Comparison of ENCODE assay signal across 23 cellular contexts in genomic region chr12:49349266-49349665, GRCh38. TPM values are rescaled to one million over a fixed set of nuclear protein-coding genes. Genes with fewer than 3 reads are reported as not detected.
"Had no signal": no experiment of that assay in that cellular context is flagged by ENCODE, and none has a peak within 500 bp of the region (broad histone marks: within the 10 kb centered on the region; RNA-seq: fewer than 3 reads in every experiment).

No MANE protein-coding gene starts in this region.

- H3K4me3 ChIP-seq: prostate gland had no signal

- H3K36me3 ChIP-seq: brain microvascular endothelial cell, colonic mucosa, prostate gland had no signal

- DNase-seq: activated CD4-positive, alpha-beta T cell treated with anti-CD3 and anti-CD28 coated beads, Interleukin-2, amount 10 ng/mL, durations not matched to agents 7 days and 5 days; activated CD4-positive, CD25-positive, alpha-beta regulatory T cell; activated CD8-positive, alpha-beta T cell treated with anti-CD3 and anti-CD28 coated beads, Interleukin-2, amount 10 ng/mL, durations not matched to agents 7 days and 5 days; activated effector memory CD4-positive, alpha-beta T cell treated with Interleukin-2 at 50 U/mL for 16 hours; activated naive CD4-positive, alpha-beta T cell treated with anti-CD3 and anti-CD28 coated beads, Interleukin-2, amount 10 ng/mL, durations not matched to agents 7 days and 5 days; activated T-cell treated with anti-CD3 and anti-CD28 coated beads, Interleukin-2, amount 50 U/mL, for 48 hours; aorta; brain microvascular endothelial cell; central memory CD4-positive, alpha-beta T cell; colonic mucosa; immature natural killer cell; mesenchymal stem cell; occipital lobe; small intestine; stimulated activated CD4-positive, alpha-beta T cell treated with anti-CD3 and anti-CD28 coated beads, Interleukin-4, amount 100 ng/mL, for 24 hours; T-helper 1 cell; T1000 had no signal

- H3K9me3 ChIP-seq: colonic mucosa, prostate gland had no signal

- ATAC-seq: activated CD8-positive, alpha-beta T cell treated with anti-CD3 and anti-CD28 coated beads, Interleukin-2, amount 10 ng/mL, durations not matched to agents 7 days and 5 days; naive thymus-derived CD4-positive, alpha-beta T cell; right cardiac atrium; stimulated activated effector memory CD8-positive, alpha-beta T cell treated with anti-CD3 and anti-CD28 coated beads, Interleukin-12 subunit alpha, Interleukin-12 subunit beta, amount 100 ng/mL, for 72 hours had no signal

- H3K27ac ChIP-seq: brain microvascular endothelial cell, colonic mucosa, prostate gland had no signal

- H3K4me3 Mint-ChIP-seq: activated CD4-positive, alpha-beta T cell treated with anti-CD3 and anti-CD28 coated beads, Interleukin-2, amount 10 ng/mL, durations not matched to agents 7 days and 5 days; activated CD8-positive, alpha-beta T cell treated with anti-CD3 and anti-CD28 coated beads, Interleukin-2, amount 10 ng/mL, durations not matched to agents 7 days and 5 days; activated naive CD4-positive, alpha-beta T cell treated with anti-CD3 and anti-CD28 coated beads, Interleukin-2, amount 10 ng/mL, durations not matched to agents 7 days and 5 days; stimulated activated effector memory CD8-positive, alpha-beta T cell treated with anti-CD3 and anti-CD28 coated beads, Interleukin-12 subunit alpha, Interleukin-12 subunit beta, amount 100 ng/mL, for 72 hours had no signal

- H3K36me3 Mint-ChIP-seq: activated naive CD4-positive, alpha-beta T cell treated with anti-CD3 and anti-CD28 coated beads, Interleukin-2, amount 10 ng/mL, durations not matched to agents 7 days and 5 days; naive thymus-derived CD4-positive, alpha-beta T cell had no signal

- H3K27ac Mint-ChIP-seq: activated CD4-positive, alpha-beta T cell treated with anti-CD3 and anti-CD28 coated beads, Interleukin-2, amount 10 ng/mL, durations not matched to agents 7 days and 5 days; activated CD8-positive, alpha-beta T cell treated with anti-CD3 and anti-CD28 coated beads, Interleukin-2, amount 10 ng/mL, durations not matched to agents 7 days and 5 days; activated naive CD4-positive, alpha-beta T cell treated with anti-CD3 and anti-CD28 coated beads, Interleukin-2, amount 10 ng/mL, durations not matched to agents 7 days and 5 days; immature natural killer cell; naive thymus-derived CD4-positive, alpha-beta T cell; stimulated activated effector memory CD8-positive, alpha-beta T cell treated with anti-CD3 and anti-CD28 coated beads, Interleukin-12 subunit alpha, Interleukin-12 subunit beta, amount 100 ng/mL, for 72 hours had no signal

- H3K9me3 Mint-ChIP-seq: activated CD4-positive, alpha-beta T cell treated with anti-CD3 and anti-CD28 coated beads, Interleukin-2, amount 10 ng/mL, durations not matched to agents 7 days and 5 days; activated naive CD4-positive, alpha-beta T cell treated with anti-CD3 and anti-CD28 coated beads, Interleukin-2, amount 10 ng/mL, durations not matched to agents 7 days and 5 days; immature natural killer cell; stimulated activated effector memory CD8-positive, alpha-beta T cell treated with anti-CD3 and anti-CD28 coated beads, Interleukin-12 subunit alpha, Interleukin-12 subunit beta, amount 100 ng/mL, for 72 hours had no signal

RNA-seq across cellular contexts. Expression of gene DNAJC22, which starts 2.6 kb away (rescaled TPM):
- total RNA-seq: activated CD4-positive, alpha-beta T cell treated with anti-CD3 and anti-CD28 coated beads, Interleukin-2, amount 10 ng/mL, durations not matched to agents 7 days and 5 days; naive thymus-derived CD4-positive, alpha-beta T cell had no signal
- polyA plus RNA-seq: immature natural killer cell; naive thymus-derived CD4-positive, alpha-beta T cell had no signal

RNA-seq across cellular contexts. Expression of gene C1QL4, which starts 12.3 kb away (rescaled TPM):
- total RNA-seq: activated CD4-positive, alpha-beta T cell treated with anti-CD3 and anti-CD28 coated beads, Interleukin-2, amount 10 ng/mL, durations not matched to agents 7 days and 5 days; activated CD8-positive, alpha-beta T cell treated with anti-CD3 and anti-CD28 coated beads, Interleukin-2, amount 10 ng/mL, durations not matched to agents 7 days and 5 days; aorta; colonic mucosa; naive thymus-derived CD4-positive, alpha-beta T cell; right cardiac atrium; ureter had no signal
- polyA plus RNA-seq: aorta; esophagus; immature natural killer cell; naive thymus-derived CD4-positive, alpha-beta T cell; right cardiac atrium had no signal

RNA-seq across cellular contexts. Expression of gene PRPH, which starts 54.3 kb away (rescaled TPM):
- total RNA-seq: activated CD4-positive, alpha-beta T cell treated with anti-CD3 and anti-CD28 coated beads, Interleukin-2, amount 10 ng/mL, durations not matched to agents 7 days and 5 days; activated CD8-positive, alpha-beta T cell treated with anti-CD3 and anti-CD28 coated beads, Interleukin-2, amount 10 ng/mL, durations not matched to agents 7 days and 5 days; naive thymus-derived CD4-positive, alpha-beta T cell; occipital lobe had no signal
- polyA plus RNA-seq: immature natural killer cell; naive thymus-derived CD4-positive, alpha-beta T cell had no signal
